Comparison of ENCODE assay signal across 19 cellular contexts in genomic region chr19:1220452-1221037, GRCh38. TPM values are rescaled to one million over a fixed set of nuclear protein-coding genes. Genes with fewer than 3 reads are reported as not detected.
DNase-seq lines count a peak whose midpoint lies in the region; ATAC-seq and TF ChIP-seq lines count a peak whose summit lies in the region.
"Had no signal": no experiment of that assay in that cellular context is flagged by ENCODE, and none has a peak within 500 bp of the region (broad histone marks: within the 10 kb centered on the region; RNA-seq: fewer than 3 reads in every experiment).

No MANE protein-coding gene starts in this region.

- TF ChIP-seq POLR2A in body of pancreas (IDR thresholded peaks at IDR 0.05) = no peak

- 86% methylated on average over 38 of the region's 38 CpGs for WGBS in heart right ventricle, 2 donors
- WGBS in body of pancreas, 2 donors = 75 to 83% methylated on average over 6 to 32 of the region's 38 CpGs

- H3K4me1 ChIP-seq in heart right ventricle (peaks cover 29 to 81% (median 67%) of the 10 kb centered on the region in 9 donors), right atrium auricular region (peaks cover 0 to 70% of the 10 kb centered on the region in 2 donors), tibial artery (peaks cover 6 to 73% (median 58%) of the 10 kb centered on the region in 4 donors), body of pancreas (peaks cover 33% of the 10 kb centered on the region), upper lobe of right lung (peaks cover 14% of the 10 kb centered on the region)

- H3K4me3 ChIP-seq in heart right ventricle (no peak overlapping the region), right atrium auricular region (no peak overlapping the region), choroid plexus epithelial cell (ENCODE audit: low read depth, low read length) (no peak overlapping the region), tibial artery (no peak overlapping the region), body of pancreas (no peak overlapping the region), upper lobe of right lung (no peak overlapping the region)
- H3K4me3 ChIP-seq: prostate gland, thyroid gland had no signal

- DNase-seq in heart right ventricle (no peak), right atrium auricular region (ENCODE audit: low spot score) (no peak), NCI-H82 treated with DMSO at 0.1 percent for 48 hours (lab: John Stamatoyannopoulos, UW; ENCODE audit: unreplicated experiment) (peak; percentile 9), choroid plexus epithelial cell (ENCODE audit: low read depth) (no peak), tibial artery (no peak), body of pancreas (no peak), AG08396 (ENCODE audit: low spot score) (no peak), upper lobe of right lung (no peak)
- DNase-seq: activated CD8-positive, alpha-beta memory T cell treated with anti-CD3 and anti-CD28 coated beads, Interleukin-2, amount 10 ng/mL, durations not matched to agents 7 days and 5 days; activated effector memory CD4-positive, alpha-beta T cell treated with Interleukin-2 at 50 U/mL for 16 hours; CD4-positive, alpha-beta memory T cell; cerebellar nuclear complex; endodermal cell; kidney; mesenchymal stem cell; NCI-H2029 treated with DMSO at 0.1 percent for 48 hours; stimulated activated naive CD4-positive, alpha-beta T cell; thyroid gland had no signal

- intact Hi-C loops in heart right ventricle (cut with DNase I) = loop anchor here in 4 of 10 donors (2.0 kb wide), 2 partner anchors 18 to 20 kb away; partner anchors contain the start of genes ATP5F1D (in 3 of the 4) and CBARP (in 1 of the 4)
- intact Hi-C loops in tibial artery (cut with DNase I; ENCODE audit: low total_unique reads) = no loop called here
- intact Hi-C loops in body of pancreas (cut with DNase I) = no loop called here
- intact Hi-C loops in upper lobe of right lung (cut with DNase I) = no loop called here

- TF ChIP-seq CTCF in heart right ventricle (IDR thresholded peaks at IDR 0.05) (peak in 2 of 9 donors; percentile 8 to 9), right atrium auricular region (IDR thresholded peaks at IDR 0.05) (no peak), choroid plexus epithelial cell (conservative IDR thresholded peaks at IDR 0.05; ENCODE audit: low read depth, low read length) (peak; percentile 11), tibial artery (IDR thresholded peaks at IDR 0.05) (no peak), body of pancreas (IDR thresholded peaks at IDR 0.05) (no peak), upper lobe of right lung (IDR thresholded peaks at IDR 0.05) (no peak)

- peaks cover 4 to 69% (median 21%) of the 10 kb centered on the region in 9 donors for H3K36me3 ChIP-seq in heart right ventricle
- H3K36me3 ChIP-seq in right atrium auricular region = peaks cover 40% of the 10 kb centered on the region
- peaks cover 28 to 59% (median 50%) of the 10 kb centered on the region in 3 donors for H3K36me3 ChIP-seq in tibial artery
- peaks cover 0 to 4% of the 10 kb centered on the region in 2 donors for H3K36me3 ChIP-seq in body of pancreas (replicated peaks in 1 of 2; ENCODE audit: insufficient read depth in 1 of 2, low read depth in 2 of 2)
- H3K36me3 ChIP-seq in upper lobe of right lung = peaks cover 46% of the 10 kb centered on the region
- H3K36me3 ChIP-seq: prostate gland had no signal

- H3K27ac ChIP-seq in heart right ventricle = peak overlapping the region in 6 of 10 donors; percentile 52 to 94 (median 88)
- H3K27ac ChIP-seq in right atrium auricular region = peak overlapping the region in 1 of 2 donors; percentile 91
- H3K27ac ChIP-seq in tibial artery = peak overlapping the region; percentile 21 to 94
- H3K27ac ChIP-seq in body of pancreas = no peak overlapping the region
- no peak overlapping the region for H3K27ac ChIP-seq in upper lobe of right lung
- H3K27ac ChIP-seq: prostate gland, thyroid gland had no signal

- H3K9me3 ChIP-seq in heart right ventricle (no peaks in the 10 kb centered on the region), right atrium auricular region (no peaks in the 10 kb centered on the region), tibial artery (no peaks in the 10 kb centered on the region), body of pancreas (no peaks in the 10 kb centered on the region), upper lobe of right lung (no peaks in the 10 kb centered on the region)
- H3K9me3 ChIP-seq: prostate gland, thyroid gland had no signal

- H3K27me3 ChIP-seq in heart right ventricle = no peaks in the 10 kb centered on the region
- H3K27me3 ChIP-seq in right atrium auricular region = no peaks in the 10 kb centered on the region
- H3K27me3 ChIP-seq in tibial artery = no peaks in the 10 kb centered on the region
- no peaks in the 10 kb centered on the region for H3K27me3 ChIP-seq in body of pancreas
- no peaks in the 10 kb centered on the region for H3K27me3 ChIP-seq in upper lobe of right lung
- H3K27me3 ChIP-seq: thyroid gland had no signal

- no peak for ATAC-seq in heart right ventricle
- ATAC-seq in body of pancreas = no peak
- ATAC-seq in upper lobe of right lung = no peak
- ATAC-seq: activated CD8-positive, alpha-beta memory T cell treated with anti-CD3 and anti-CD28 coated beads, Interleukin-2, amount 10 ng/mL, durations not matched to agents 7 days and 5 days had no signal

RNA-seq across cellular contexts. Expression of gene STK11, which starts 15.0 kb away (rescaled TPM):
- total RNA-seq in heart right ventricle = 10 to 100 TPM; 43.7 to 71.6 (median 46.6) TPM
- polyA plus RNA-seq in heart right ventricle = 10 to 100 TPM; 41.1 to 70.4 TPM
- total RNA-seq in right atrium auricular region = 10 to 100 TPM; 62.0 to 64.7 TPM
- 10 to 100 TPM; 49.0 to 68.6 TPM for total RNA-seq in body of pancreas
- total RNA-seq in upper lobe of right lung = 51.8 TPM

RNA-seq across cellular contexts. Expression of gene CBARP, which starts 17.3 kb away (rescaled TPM):
- total RNA-seq in heart right ventricle (1 to 10 TPM in 9 of 10 donors, under 1 TPM in 1; 0.96 to 2.2 (median 1.4) TPM), right atrium auricular region (1 to 10 TPM; 2.4 to 2.6 TPM), body of pancreas (under 1 TPM; 0.33 to 0.78 TPM), upper lobe of right lung (1.0 TPM)
- polyA plus RNA-seq in heart right ventricle = 1 to 10 TPM in 1 of 2 donors, under 1 TPM in 1; 0.73 to 1.3 TPM
- total RNA-seq: CD4-positive, alpha-beta memory T cell had no signal
- polyA plus RNA-seq: CD4-positive, alpha-beta memory T cell had no signal

RNA-seq across cellular contexts. Expression of gene ATP5F1D, which starts 21.0 kb away (rescaled TPM):
- total RNA-seq in heart right ventricle (100 to 1,000 TPM; 491 to 770 (median 553) TPM), right atrium auricular region (100 to 1,000 TPM; 193 to 269 TPM), body of pancreas (100 to 1,000 TPM; 156 to 157 TPM), upper lobe of right lung (126 TPM)
- polyA plus RNA-seq in heart right ventricle = 1,000 to 10,000 TPM in 1 of 2 donors, 100 to 1,000 TPM in 1; 821 to 2,879 TPM

RNA-seq across cellular contexts. Expression of gene MIDN, which starts 27.8 kb away (rescaled TPM):
- 100 to 1,000 TPM in 2 of 10 donors, 10 to 100 TPM in 8; 45.9 to 236 (median 68.5) TPM for total RNA-seq in heart right ventricle
- polyA plus RNA-seq in heart right ventricle = 10 to 100 TPM; 22.7 to 48.6 TPM
- 10 to 100 TPM; 42.1 to 42.2 TPM for total RNA-seq in right atrium auricular region
- 10 to 100 TPM; 36.3 to 43.5 TPM for total RNA-seq in body of pancreas
- 135 TPM for total RNA-seq in upper lobe of right lung

RNA-seq across cellular contexts. Expression of gene SBNO2, which starts 46.5 kb away (rescaled TPM):
- total RNA-seq in heart right ventricle (10 to 100 TPM; 12.6 to 61.3 (median 16.1) TPM), right atrium auricular region (10 to 100 TPM; 14.7 to 17.7 TPM), body of pancreas (10 to 100 TPM; 14.0 to 30.7 TPM), upper lobe of right lung (125 TPM)
- 10 to 100 TPM; 12.6 to 18.7 TPM for polyA plus RNA-seq in heart right ventricle

Comparison
In these comparisons a context has a peak if more than half of its experiments do, and no peak if none do; other contexts are left out.
1. H3K27ac ChIP-seq: peak in heart right ventricle (6 of 10) and tibial artery (2 of 2); none in body of pancreas (0 of 4) and upper lobe of right lung (single experiment).